In genomic region chr1:84944767-84945486, GRCh38 we compare ENCODE assay signal across 8 cellular contexts. TPM values are rescaled to one million over a fixed set of nuclear protein-coding genes. Genes with fewer than 3 reads are reported as not detected.
A peak's percentile ranks its signal among the peaks of the same experiment; 100 is the strongest.
DNase-seq lines count a peak whose midpoint lies in the region; ATAC-seq lines count a peak whose summit lies in the region.

No MANE protein-coding gene starts in this region.

- peak; percentile 85 for ATAC-seq in GM19397 (IDR thresholded peaks at IDR 0.05; ENCODE audit: unreplicated experiment)
- ATAC-seq in HG03521 (IDR thresholded peaks at IDR 0.05; ENCODE audit: unreplicated experiment) = peak; percentile 83

- POLR2A ChIA-PET in CD8-positive, alpha-beta memory T cell (lab: Charles Lee) = interaction anchor here (0.6 to 2.5 kb wide), 8 partner anchors 51 to 331 kb away, joined by 4 to 37 read pairs (median 8); partner anchors contain the start of genes BCL10, C1orf52 and MCOLN2
- POLR2A ChIA-PET in activated CD4-positive, alpha-beta memory T cell treated with anti-CD3 and anti-CD28 coated beads, Interleukin-2, amount 10 ng/mL, durations not matched to agents 7 days and 5 days (lab: Charles Lee) = interaction anchor here (0.6 to 1.9 kb wide), 20 partner anchors 13 to 465 kb away, joined by 3 to 32 read pairs (median 4); partner anchors contain the start of genes BCL10, C1orf52, MCOLN2 and MCOLN3

- H3K36me3 ChIP-seq in CD8-positive, alpha-beta memory T cell (ENCODE audit: insufficient read depth, low read length) = no peaks in the 10 kb centered on the region
- H3K36me3 ChIP-seq in endocrine pancreas (ENCODE audit: control insufficient read depth, insufficient read depth, low read length) = no peaks in the 10 kb centered on the region

- no peaks in the 10 kb centered on the region for H3K27me3 ChIP-seq in CD8-positive, alpha-beta memory T cell (ENCODE audit: insufficient read depth, low read length, poor library complexity, severe bottlenecking)
- H3K27me3 ChIP-seq in endocrine pancreas (ENCODE audit: control insufficient read depth, insufficient read depth, low read length) = no peaks in the 10 kb centered on the region

- H3K27me3 Mint-ChIP-seq in CD8-positive, alpha-beta memory T cell = peaks cover 0 to 2% of the 10 kb centered on the region in 2 donors
- H3K27me3 Mint-ChIP-seq in activated CD4-positive, alpha-beta memory T cell treated with anti-CD3 and anti-CD28 coated beads, Interleukin-2, amount 10 ng/mL, durations not matched to agents 7 days and 5 days = no peaks in the 10 kb centered on the region

- H3K9me3 Mint-ChIP-seq in CD8-positive, alpha-beta memory T cell = peaks cover 4 to 13% (median 9%) of the 10 kb centered on the region in 5 donors
- H3K9me3 Mint-ChIP-seq in activated CD4-positive, alpha-beta memory T cell treated with anti-CD3 and anti-CD28 coated beads, Interleukin-2, amount 10 ng/mL, durations not matched to agents 7 days and 5 days = no peaks in the 10 kb centered on the region

- H3K4me1 Mint-ChIP-seq in CD8-positive, alpha-beta memory T cell = peaks cover 12 to 25% (median 19%) of the 10 kb centered on the region in 3 donors
- H3K4me1 Mint-ChIP-seq in activated CD4-positive, alpha-beta memory T cell treated with anti-CD3 and anti-CD28 coated beads, Interleukin-2, amount 10 ng/mL, durations not matched to agents 7 days and 5 days = peaks cover 15% of the 10 kb centered on the region

- peak overlapping the region; percentile 84 to 92 (median 87) for H3K4me3 Mint-ChIP-seq in CD8-positive, alpha-beta memory T cell
- H3K4me3 Mint-ChIP-seq in activated CD4-positive, alpha-beta memory T cell treated with anti-CD3 and anti-CD28 coated beads, Interleukin-2, amount 10 ng/mL, durations not matched to agents 7 days and 5 days = peak overlapping the region; percentile 73

- CTCF ChIA-PET in CD8-positive, alpha-beta memory T cell (lab: Charles Lee) = interaction anchor here (0.7 to 10.4 kb wide), 52 partner anchors 9 to 352 kb away, joined by 3 to 256 read pairs (median 6); partner anchors contain the start of genes BCL10, C1orf52, MCOLN2 and MCOLN3
- CTCF ChIA-PET in activated CD4-positive, alpha-beta memory T cell treated with anti-CD3 and anti-CD28 coated beads, Interleukin-2, amount 10 ng/mL, durations not matched to agents 7 days and 5 days (lab: Charles Lee) = interaction anchor here (0.5 to 5.0 kb wide), 68 partner anchors 9 to 1248 kb away, joined by 3 to 170 read pairs (median 4); partner anchors contain the start of genes BCL10, C1orf52, CCN1 and CTBS

- peaks cover 13 to 44% (median 20%) of the 10 kb centered on the region in 3 donors for H3K36me3 Mint-ChIP-seq in CD8-positive, alpha-beta memory T cell
- peaks cover 24% of the 10 kb centered on the region for H3K36me3 Mint-ChIP-seq in activated CD4-positive, alpha-beta memory T cell treated with anti-CD3 and anti-CD28 coated beads, Interleukin-2, amount 10 ng/mL, durations not matched to agents 7 days and 5 days (ENCODE audit: low read depth)

- peak overlapping the region; percentile 67 for H3K27ac ChIP-seq in CD8-positive, alpha-beta memory T cell (ENCODE audit: low read depth, low read length)

- H3K4me3 ChIP-seq in CD8-positive, alpha-beta memory T cell (ENCODE audit: low read length) = peak overlapping the region; percentile 67
- H3K4me3 ChIP-seq in endocrine pancreas (ENCODE audit: control insufficient read depth, insufficient read depth, low read length) = peak overlapping the region; percentile 99

- DNase-seq in CD8-positive, alpha-beta memory T cell = peak; percentile 46 to 91 (median 85)
- DNase-seq in NCI-H748 treated with DMSO at 0.1 percent for 48 hours (lab: John Stamatoyannopoulos, UW) = peak; percentile 93
- DNase-seq in activated CD4-positive, alpha-beta memory T cell treated with anti-CD3 and anti-CD28 coated beads, Interleukin-2, amount 10 ng/mL, durations not matched to agents 7 days and 5 days = peak; percentile 74
- peak; percentile 79 for DNase-seq in mucosa of gallbladder (ENCODE audit: low spot score)
- DNase-seq in stimulated activated CD8-positive, alpha-beta memory T cell treated with anti-CD3 and anti-CD28 coated beads, Interleukin-4, amount 100 ng/mL, for 4 hours (ENCODE audit: low read depth in 2 of 2, low spot score in 1 of 2) = peak; percentile 35 to 50

- H3K4me1 ChIP-seq in CD8-positive, alpha-beta memory T cell (ENCODE audit: insufficient read depth, low read length) = no peaks in the 10 kb centered on the region
- no peaks in the 10 kb centered on the region for H3K4me1 ChIP-seq in endocrine pancreas (ENCODE audit: control insufficient read depth, insufficient read depth, low read length)

- peaks cover 3% of the 10 kb centered on the region for H3K9me3 ChIP-seq in CD8-positive, alpha-beta memory T cell (ENCODE audit: low read length)
- no peaks in the 10 kb centered on the region for H3K9me3 ChIP-seq in endocrine pancreas (ENCODE audit: control insufficient read depth, low read length)

- peak overlapping the region; percentile 93 to 97 (median 97) for H3K27ac Mint-ChIP-seq in CD8-positive, alpha-beta memory T cell
- peak overlapping the region; percentile 73 for H3K27ac Mint-ChIP-seq in activated CD4-positive, alpha-beta memory T cell treated with anti-CD3 and anti-CD28 coated beads, Interleukin-2, amount 10 ng/mL, durations not matched to agents 7 days and 5 days

- H3K9ac ChIP-seq in endocrine pancreas (ENCODE audit: control insufficient read depth, insufficient read depth, low read length) = no peak overlapping the region

RNA-seq across cellular contexts. Expression of gene LPAR3, which starts 51.9 kb away (rescaled TPM):
- 1 to 10 TPM in 1 of 2 experiments, under 1 TPM in 1; 0.85 to 1.1 TPM for total RNA-seq in CD8-positive, alpha-beta memory T cell
- 1.5 TPM for polyA plus RNA-seq in CD8-positive, alpha-beta memory T cell
- 1 to 10 TPM; 1.7 to 2.1 TPM for total RNA-seq in activated CD4-positive, alpha-beta memory T cell treated with anti-CD3 and anti-CD28 coated beads, Interleukin-2, amount 10 ng/mL, durations not matched to agents 7 days and 5 days
- total RNA-seq in mucosa of gallbladder = 1.4 TPM

RNA-seq across cellular contexts. Expression of gene MCOLN2, which starts 52.0 kb away (rescaled TPM):
- 100 to 1,000 TPM; 103 to 110 TPM for total RNA-seq in CD8-positive, alpha-beta memory T cell
- 18.7 TPM for polyA plus RNA-seq in CD8-positive, alpha-beta memory T cell
- total RNA-seq in activated CD4-positive, alpha-beta memory T cell treated with anti-CD3 and anti-CD28 coated beads, Interleukin-2, amount 10 ng/mL, durations not matched to agents 7 days and 5 days = 10 to 100 TPM; 27.2 to 28.2 TPM
- total RNA-seq in mucosa of gallbladder = 1.8 TPM

Comparison
In these comparisons a context has a peak if more than half of its experiments do, and no peak if none do; other contexts are left out.
1. Peak in every context shown above with its lines: DNase-seq, ATAC-seq, H3K4me3 ChIP-seq and H3K27ac ChIP-seq.
2. DNase-seq: peak in every context shown above with its lines; median percentile 93 in NCI-H748 treated with DMSO at 0.1 percent for 48 hours; 85 in CD8-positive, alpha-beta memory T cell; 79 in mucosa of gallbladder; 74 in activated CD4-positive, alpha-beta memory T cell treated with anti-CD3 and anti-CD28 coated beads, Interleukin-2, amount 10 ng/mL, durations not matched to agents 7 days and 5 days; 42 in stimulated activated CD8-positive, alpha-beta memory T cell treated with anti-CD3 and anti-CD28 coated beads, Interleukin-4, amount 100 ng/mL, for 4 hours.